Comparison of ENCODE assay signal across 31 cellular contexts in the genomic region with DNA sequence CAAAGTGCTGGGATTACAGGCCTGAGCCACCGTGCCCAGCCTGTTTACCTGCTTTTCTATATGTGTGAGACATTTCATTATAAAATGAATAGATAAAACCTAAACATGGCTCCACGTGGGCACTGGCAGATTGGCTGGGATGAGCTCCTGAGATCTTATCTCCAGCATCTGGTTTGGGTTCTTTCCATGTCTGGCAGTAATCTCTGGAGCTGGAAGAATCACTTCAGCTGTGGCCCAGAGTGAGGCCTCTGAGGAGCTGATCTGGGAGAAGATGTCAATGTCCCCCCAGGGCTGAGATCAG. TPM values are rescaled to one million over a fixed set of nuclear protein-coding genes. Genes with fewer than 3 reads are reported as not detected.
DNase-seq lines count a peak whose midpoint lies in the region; ATAC-seq, FAIRE-seq and TF ChIP-seq lines count a peak whose summit lies in the region.
"Had no signal": no experiment of that assay in that cellular context is flagged by ENCODE, and none has a peak within 500 bp of the region (broad histone marks: within the 10 kb centered on the region; RNA-seq: fewer than 3 reads in every experiment).

No MANE protein-coding gene starts in this region.

- no peak overlapping the region for H2AK5ac ChIP-seq in neuronal stem cell (ENCODE audit: low read depth, low read length)

- no peak for TF ChIP-seq RAD21 in SK-N-SH (IDR thresholded peaks at IDR 0.05; ENCODE audit: low read length)

- H3K27ac ChIP-seq in SK-N-SH (ENCODE audit: low read depth in 2 of 2, low read length in 1 of 2) (no peak overlapping the region), neuronal stem cell (replicated peaks; ENCODE audit: low read length) (peak overlapping the region; percentile 69), upper lobe of right lung (peak overlapping the region; percentile 33)
- H3K27ac ChIP-seq: ovary, RWPE1 had no signal

- no peak for FAIRE-seq in frontal cortex (lab: Jason Lieb, UNC)
- FAIRE-seq: A204.1 had no signal

- peaks cover 4% of the 10 kb centered on the region for H3K36me3 Mint-ChIP-seq in endothelial cell (ENCODE audit: low read depth, unreplicated experiment)
- H3K36me3 Mint-ChIP-seq: activated CD8-positive, alpha-beta memory T cell treated with anti-CD3 and anti-CD28 coated beads, Interleukin-2, amount 10 ng/mL, durations not matched to agents 7 days and 5 days had no signal

- H2BK12ac ChIP-seq in neuronal stem cell (ENCODE audit: low read length) = no peak overlapping the region

- H3K9me3 Mint-ChIP-seq in endothelial cell (ENCODE audit: unreplicated experiment) = no peaks in the 10 kb centered on the region
- H3K9me3 Mint-ChIP-seq: central memory CD8-positive, alpha-beta T cell had no signal

- no peaks in the 10 kb centered on the region; a peak in 1 of 4 replicates for H3K4me1 ChIP-seq in SK-N-SH (ENCODE audit: control insufficient read depth in 1 of 2, insufficient read depth in 2 of 2, low read depth in 1 of 2, low read length in 1 of 2)
- H3K4me1 ChIP-seq in neuronal stem cell (ENCODE audit: control insufficient read depth in 2 of 2, insufficient read depth in 1 of 2, low read depth in 1 of 2, low read length in 2 of 2) = no peaks in the 10 kb centered on the region
- H3K4me1 ChIP-seq in upper lobe of right lung = peaks cover 3% of the 10 kb centered on the region

- no peak overlapping the region for H3K4me3 ChIP-seq in SK-N-SH (ENCODE audit: low read depth in 2 of 2, low read length in 1 of 2)
- H3K4me3 ChIP-seq in neuronal stem cell (ENCODE audit: low read length in 2 of 2) = no peak overlapping the region
- H3K4me3 ChIP-seq in upper lobe of right lung = no peak overlapping the region
- H3K4me3 ChIP-seq: ovary, upper lobe of left lung had no signal

- no peaks in the 10 kb centered on the region for H3K27me3 Mint-ChIP-seq in endothelial cell (ENCODE audit: unreplicated experiment)

- WGBS in SK-N-SH (ENCODE audit: low lambda C conversion rate) = 6% methylated on average over 2 of the region's 2 CpGs
- WGBS in neuronal stem cell (ENCODE audit: extremely low coverage in 2 of 2, insufficient read length in 2 of 2, insufficient replicate concordance in 1 of 2), 2 donors = no CpG with 5 or more reads among the region's 2 CpGs

- ATAC-seq in SK-N-SH treated with all-trans-retinoic acid at 6 μM for 48 hours (no peak), upper lobe of right lung (no peak)
- ATAC-seq: activated CD8-positive, alpha-beta memory T cell treated with anti-CD3 and anti-CD28 coated beads, Interleukin-2, amount 10 ng/mL, durations not matched to agents 7 days and 5 days; activated naive CD4-positive, alpha-beta T cell treated with anti-CD3 and anti-CD28 coated beads, Interleukin-2, amount 50 U/mL, for 72 hours; naive thymus-derived CD4-positive, alpha-beta T cell had no signal

- no peak overlapping the region for H3K4ac ChIP-seq in neuronal stem cell (ENCODE audit: low read length)

- H3K79me2 ChIP-seq in SK-N-SH (ENCODE audit: insufficient read depth) = no peaks in the 10 kb centered on the region

- peak overlapping the region; percentile 91 for H3K27ac Mint-ChIP-seq in endothelial cell (ENCODE audit: unreplicated experiment)
- H3K27ac Mint-ChIP-seq: activated CD8-positive, alpha-beta memory T cell treated with anti-CD3 and anti-CD28 coated beads, Interleukin-2, amount 10 ng/mL, durations not matched to agents 7 days and 5 days; activated naive CD4-positive, alpha-beta T cell treated with anti-CD3 and anti-CD28 coated beads, Interleukin-2, amount 50 U/mL, for 72 hours; activated T-helper 1 cell treated with anti-CD3 and anti-CD28 coated beads, Interleukin-12 subunit alpha, Interleukin-12 subunit beta, Interleukin-2, Interleukin-4 antibody, amounts not matched to agents 30 ng/mL and 10 ng/mL and 1 ng/mL, durations not matched to agents 14 hours and 24 hours and 36 hours; naive thymus-derived CD4-positive, alpha-beta T cell; T-helper 2 cell treated with Interferon-gamma antibody and Interleukin-4, amounts not matched to agents 5 μg/mL and 100 μg/mL, for 36 hours had no signal

- peak overlapping the region; percentile 44 for H3K4me3 Mint-ChIP-seq in endothelial cell (ENCODE audit: unreplicated experiment)
- H3K4me3 Mint-ChIP-seq: activated CD8-positive, alpha-beta memory T cell treated with anti-CD3 and anti-CD28 coated beads, Interleukin-2, amount 10 ng/mL, durations not matched to agents 7 days and 5 days; activated T-helper 1 cell treated with anti-CD3 and anti-CD28 coated beads, Interleukin-12 subunit alpha, Interleukin-12 subunit beta, Interleukin-2, Interleukin-4 antibody, amounts not matched to agents 30 ng/mL and 10 ng/mL and 1 ng/mL, durations not matched to agents 14 hours and 24 hours and 36 hours; central memory CD8-positive, alpha-beta T cell; naive thymus-derived CD4-positive, alpha-beta T cell; T-helper 2 cell treated with Interferon-gamma antibody and Interleukin-4, amounts not matched to agents 5 μg/mL and 100 μg/mL, for 36 hours had no signal

- no peaks in the 10 kb centered on the region for H3F3A ChIP-seq in SK-N-SH (replicated peaks; ENCODE audit: insufficient read depth)

- POLR2A ChIA-PET in SK-N-SH (lab: Yijun Ruan, JAX) = no interaction called here

- H2AFZ ChIP-seq in SK-N-SH (ENCODE audit: low read depth) = no peak overlapping the region
- H2AFZ ChIP-seq in neuronal stem cell (ENCODE audit: low read length) = no peak overlapping the region

- H3K14ac ChIP-seq in neuronal stem cell (ENCODE audit: low read length) = no peak overlapping the region

- no peaks in the 10 kb centered on the region for H3K36me3 ChIP-seq in SK-N-SH (replicated peaks in 1 of 2; ENCODE audit: control insufficient read depth in 1 of 2, insufficient read depth in 2 of 2, low read length in 1 of 2)
- no peaks in the 10 kb centered on the region for H3K36me3 ChIP-seq in neuronal stem cell (replicated peaks in 1 of 2; ENCODE audit: control insufficient read depth in 2 of 2, insufficient read depth in 2 of 2, low read length in 2 of 2)
- H3K36me3 ChIP-seq in upper lobe of right lung = no peaks in the 10 kb centered on the region
- H3K36me3 ChIP-seq: ovary, upper lobe of left lung had no signal

- no peak overlapping the region for H2BK120ac ChIP-seq in neuronal stem cell (ENCODE audit: low read depth, low read length)

- no peak for TF ChIP-seq EP300 in SK-N-SH (IDR thresholded peaks at IDR 0.05; ENCODE audit: borderline replicate concordance in 1 of 2, low read depth in 1 of 2, low read length in 1 of 2)

- H3K9ac ChIP-seq in SK-N-SH = no peak overlapping the region
- H3K9ac ChIP-seq in neuronal stem cell (ENCODE audit: low read depth, low read length, poor library complexity) = no peak overlapping the region

- intact Hi-C loops in upper lobe of right lung (cut with DNase I) = no loop called here

- H3K9me3 ChIP-seq in SK-N-SH = no peaks in the 10 kb centered on the region
- peaks cover 0 to 2% of the 10 kb centered on the region in 2 donors for H3K9me3 ChIP-seq in neuronal stem cell (replicated peaks in 1 of 2; ENCODE audit: control insufficient read depth in 2 of 2, insufficient read depth in 1 of 2, low read depth in 1 of 2, low read length in 2 of 2)
- H3K9me3 ChIP-seq in upper lobe of right lung = no peaks in the 10 kb centered on the region
- H3K9me3 ChIP-seq: ovary had no signal

- H3K79me1 ChIP-seq in neuronal stem cell (ENCODE audit: low read depth, low read length) = no peaks in the 10 kb centered on the region

- H2BK5ac ChIP-seq in neuronal stem cell (ENCODE audit: low read length) = no peak overlapping the region

- H3K23ac ChIP-seq in neuronal stem cell (ENCODE audit: low read depth, low read length, poor library complexity) = no peak overlapping the region

- DNase-seq in SK-N-SH (peak; percentile 31), endothelial cell (ENCODE audit: low spot score) (no peak), neuronal stem cell (ENCODE audit: low spot score) (no peak), upper lobe of right lung (no peak), frontal cortex (ENCODE audit: low spot score in 2 of 2) (no peak), NCI-H446 treated with DMSO at 0.1 percent for 48 hours (lab: John Stamatoyannopoulos, UW) (no peak)
- no peak for DNase-seq in activated T-cell treated with anti-CD3 and anti-CD28 coated beads, Interleukin-2, amount 50 U/mL, for 1 hour
- DNase-seq: activated CD4-positive, alpha-beta T cell treated with anti-CD3 and anti-CD28 coated beads, Interleukin-2, amount 50 U/mL, for 1 hour; activated CD8-positive, alpha-beta memory T cell treated with anti-CD3 and anti-CD28 coated beads, Interleukin-2, amount 10 ng/mL, durations not matched to agents 7 days and 5 days; DND-41; GOT3; head of caudate nucleus; left colon; naive thymus-derived CD4-positive, alpha-beta T cell; NCI-H1694; NCI-H2171 treated with DMSO at 0.1 percent for 48 hours; NCI-H526; right cardiac atrium; stimulated activated CD8-positive, alpha-beta memory T cell treated with anti-CD3 and anti-CD28 coated beads, Interleukin-4, amount 100 ng/mL, for 48 hours; upper lobe of left lung had no signal

- H3K18ac ChIP-seq in neuronal stem cell (ENCODE audit: low read length) = no peak overlapping the region

- H4K8ac ChIP-seq in neuronal stem cell (ENCODE audit: low read depth, low read length) = no peak overlapping the region

- CTCF ChIA-PET in SK-N-SH (lab: Yijun Ruan, JAX) = interaction anchor here (0.8 to 1.5 kb wide), 2 partner anchors 23 to 126 kb away, joined by 3 to 7 read pairs; no protein-coding TSS in a partner anchor

- peaks cover 12% of the 10 kb centered on the region for H3K4me1 Mint-ChIP-seq in endothelial cell (ENCODE audit: unreplicated experiment)
- H3K4me1 Mint-ChIP-seq: activated CD8-positive, alpha-beta memory T cell treated with anti-CD3 and anti-CD28 coated beads, Interleukin-2, amount 10 ng/mL, durations not matched to agents 7 days and 5 days; central memory CD8-positive, alpha-beta T cell had no signal

- H4K91ac ChIP-seq in neuronal stem cell (ENCODE audit: low read depth, low read length, poor library complexity) = no peak overlapping the region

- H3K4me2 ChIP-seq in SK-N-SH (no peak overlapping the region), neuronal stem cell (ENCODE audit: insufficient read depth, low read length, poor library complexity, severe bottlenecking) (no peak overlapping the region)

- no peaks in the 10 kb centered on the region for H3K9me2 ChIP-seq in SK-N-SH

- H4K20me1 ChIP-seq in SK-N-SH (ENCODE audit: insufficient read depth) = no peaks in the 10 kb centered on the region

- no peak for TF ChIP-seq CTCF in SK-N-SH (IDR thresholded peaks at IDR 0.05)
- no peak for TF ChIP-seq CTCF in endothelial cell (IDR thresholded peaks at IDR 0.05; ENCODE audit: unreplicated experiment)
- no peak for TF ChIP-seq CTCF in upper lobe of right lung (IDR thresholded peaks at IDR 0.05)

- H3K27me3 ChIP-seq in SK-N-SH (ENCODE audit: insufficient read depth) = peaks cover 13% of the 10 kb centered on the region
- H3K27me3 ChIP-seq in neuronal stem cell (ENCODE audit: control insufficient read depth in 3 of 3, insufficient read depth in 3 of 3, low read depth in 1 of 3, low read length in 3 of 3) = no peaks in the 10 kb centered on the region
- H3K27me3 ChIP-seq in upper lobe of right lung = no peaks in the 10 kb centered on the region
- H3K27me3 ChIP-seq: ovary, upper lobe of left lung had no signal

- no peak overlapping the region for H2BK15ac ChIP-seq in neuronal stem cell (ENCODE audit: low read length)

RNA-seq across cellular contexts. Expression of a gene that starts 5.5 kb away (rescaled TPM):
- polyA plus RNA-seq in SK-N-SH (2012; rRNA removed) = not detected in 2 replicates
- not detected in 2 replicates for polyA plus RNA-seq in SK-N-SH (2012; cell fraction: cytosol; rRNA removed)
- not detected in 2 replicates for polyA plus RNA-seq in SK-N-SH (2012; cell fraction: nucleus; rRNA removed)
- total RNA-seq in endothelial cell (ENCODE audit: unreplicated experiment) (not detected), upper lobe of right lung (not detected), frontal cortex (not detected)
- polyA plus RNA-seq in neuronal stem cell (2013, experiment 1 of 2) = not detected
- not detected for polyA plus RNA-seq in neuronal stem cell (2013, experiment 2 of 2)
- total RNA-seq: activated CD8-positive, alpha-beta memory T cell treated with anti-CD3 and anti-CD28 coated beads, Interleukin-2, amount 10 ng/mL, durations not matched to agents 7 days and 5 days; activated naive CD4-positive, alpha-beta T cell treated with anti-CD3 and anti-CD28 coated beads, Interleukin-2, amount 50 U/mL, for 72 hours; activated T-helper 1 cell treated with anti-CD3 and anti-CD28 coated beads, Interleukin-12 subunit alpha, Interleukin-12 subunit beta, Interleukin-2, Interleukin-4 antibody, amounts not matched to agents 30 ng/mL and 10 ng/mL and 1 ng/mL, durations not matched to agents 14 hours and 24 hours and 36 hours; epithelial cell of proximal tubule; LHCN-M2; mesenteric fat pad; naive thymus-derived CD4-positive, alpha-beta T cell; right cardiac atrium had no signal
- polyA plus RNA-seq: naive thymus-derived CD4-positive, alpha-beta T cell; right cardiac atrium had no signal

RNA-seq across cellular contexts. Expression of a gene that starts 32.5 kb away (rescaled TPM):
- not detected in 2 replicates for polyA plus RNA-seq in SK-N-SH (2012; rRNA removed)
- polyA plus RNA-seq in SK-N-SH (2012; cell fraction: cytosol; rRNA removed) = not detected in 2 replicates
- polyA plus RNA-seq in SK-N-SH (2012; cell fraction: nucleus; rRNA removed) = not detected in 2 replicates
- total RNA-seq in endothelial cell (ENCODE audit: unreplicated experiment) = not detected
- polyA plus RNA-seq in neuronal stem cell (2013, experiment 1 of 2) = not detected
- not detected for polyA plus RNA-seq in neuronal stem cell (2013, experiment 2 of 2)
- total RNA-seq in upper lobe of right lung = not detected
- total RNA-seq in frontal cortex = not detected
- total RNA-seq: activated CD8-positive, alpha-beta memory T cell treated with anti-CD3 and anti-CD28 coated beads, Interleukin-2, amount 10 ng/mL, durations not matched to agents 7 days and 5 days; activated naive CD4-positive, alpha-beta T cell treated with anti-CD3 and anti-CD28 coated beads, Interleukin-2, amount 50 U/mL, for 72 hours; activated T-helper 1 cell treated with anti-CD3 and anti-CD28 coated beads, Interleukin-12 subunit alpha, Interleukin-12 subunit beta, Interleukin-2, Interleukin-4 antibody, amounts not matched to agents 30 ng/mL and 10 ng/mL and 1 ng/mL, durations not matched to agents 14 hours and 24 hours and 36 hours; epithelial cell of proximal tubule; left colon; LHCN-M2; mesenteric fat pad; naive thymus-derived CD4-positive, alpha-beta T cell; ovary; right cardiac atrium; upper lobe of left lung had no signal
- polyA plus RNA-seq: naive thymus-derived CD4-positive, alpha-beta T cell; ovary; right cardiac atrium had no signal

Comparison
In these comparisons a context has a peak if more than half of its experiments do, and no peak if none do; other contexts are left out.
1. H3K27ac ChIP-seq: peak in neuronal stem cell (single experiment) and upper lobe of right lung (single experiment); none in SK-N-SH (0 of 2).